ENCODE assay signal across 11 cellular contexts in the genomic region with DNA sequence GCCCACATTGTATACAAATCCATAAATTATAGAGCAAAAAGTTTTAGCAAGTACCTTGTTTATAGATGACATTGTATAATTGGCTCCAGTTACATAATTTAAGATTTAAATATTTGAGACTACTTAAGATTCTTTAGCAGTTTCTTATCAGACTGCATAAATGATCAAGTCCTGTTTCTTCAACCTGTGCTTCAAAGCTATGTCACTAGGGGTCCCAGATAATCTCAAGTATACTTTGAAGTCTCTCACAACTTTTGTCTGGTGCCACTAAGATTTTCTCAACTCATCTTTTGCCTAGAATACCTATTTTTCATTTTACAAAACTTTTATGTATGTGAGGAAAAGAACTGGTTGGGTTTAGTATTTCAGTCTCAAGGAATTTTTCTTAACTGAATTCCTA.
A peak's percentile ranks its signal among the peaks of the same experiment; 100 is the strongest.
DNase-seq lines count a peak whose midpoint lies in the region; ATAC-seq, FAIRE-seq and TF ChIP-seq lines count a peak whose summit lies in the region.
"Had no signal": no experiment of that assay in that cellular context is flagged by ENCODE, and none has a peak within 500 bp of the region (broad histone marks: within the 10 kb centered on the region; RNA-seq: fewer than 3 reads in every experiment).

No MANE protein-coding gene starts in this region.

- no peak overlapping the region for H3K27ac Mint-ChIP-seq in neural progenitor cell

- H3K27ac ChIP-seq in neural progenitor cell: no peak overlapping the region

- H3K9me3 Mint-ChIP-seq in neural progenitor cell: no peaks in the 10 kb centered on the region

- no peak for ATAC-seq in HG02759 (IDR thresholded peaks at IDR 0.05; ENCODE audit: unreplicated experiment)

- H2AFZ ChIP-seq in neural progenitor cell (replicated peaks): no peak overlapping the region

- peak; percentile 13 for TF ChIP-seq CTCF in GM12865 (IDR thresholded peaks at IDR 0.05; ENCODE audit: insufficient read depth, low read depth, low read length, missing control alignments)
- peak; percentile 15 for TF ChIP-seq CTCF in cardiac fibroblast (IDR thresholded peaks at IDR 0.05; ENCODE audit: low read depth, low read length)
- TF ChIP-seq CTCF in neural progenitor cell (IDR thresholded peaks at IDR 0.05): peak; percentile 30

- no peaks in the 10 kb centered on the region for H3K27me3 ChIP-seq in neural progenitor cell

- DNase-seq in GM12865 (ENCODE audit: low read depth): peak; percentile 25
- peak; percentile 53 for DNase-seq in NAMALWA (ENCODE audit: low spot score)
- DNase-seq in cardiac fibroblast (ENCODE audit: low read depth in 2 of 2): peak in 1 of 2 donors; percentile 31
- DNase-seq in neural progenitor cell (ENCODE audit: low spot score): no peak
- no peak for DNase-seq in NCI-H446 (lab: John Stamatoyannopoulos, UW)
- no peak for DNase-seq in NCI-H1436 (lab: John Stamatoyannopoulos, UW)
- no peak for DNase-seq in frontal cortex (ENCODE audit: low spot score in 2 of 2)
- DNase-seq: activated T-cell treated with anti-CD3 and anti-CD28 coated beads for 4 hours, cortex of kidney, NCI-H1930 had no signal

- no peaks in the 10 kb centered on the region for H3K79me2 ChIP-seq in neural progenitor cell (ENCODE audit: low read depth)

- H3K36me3 Mint-ChIP-seq in neural progenitor cell: peaks cover 9% of the 10 kb centered on the region

- peaks cover 16% of the 10 kb centered on the region for H3K4me1 Mint-ChIP-seq in neural progenitor cell

- H4K20me1 ChIP-seq in neural progenitor cell (ENCODE audit: low read depth): no peaks in the 10 kb centered on the region

- no peak overlapping the region for H3K9ac ChIP-seq in neural progenitor cell

- H3K4me2 ChIP-seq in neural progenitor cell: no peak overlapping the region

- H3K27me3 Mint-ChIP-seq in neural progenitor cell (ENCODE audit: insufficient read depth, low read depth): no peaks in the 10 kb centered on the region

- no peak for FAIRE-seq in frontal cortex (lab: Jason Lieb, UNC)

- H3F3A ChIP-seq in neural progenitor cell (ENCODE audit: low read depth): peaks cover 6% of the 10 kb centered on the region

- H3K4me1 ChIP-seq in neural progenitor cell: no peaks in the 10 kb centered on the region

- H3K9me3 ChIP-seq in neural progenitor cell (ENCODE audit: low read depth): no peaks in the 10 kb centered on the region

- H3K4me3 Mint-ChIP-seq in neural progenitor cell: no peak overlapping the region

- H3K4me3 ChIP-seq in GM12865 (ENCODE audit: low read depth, low read length) (no peak overlapping the region), cardiac fibroblast (replicated peaks in 1 of 2; ENCODE audit: low read depth in 2 of 2, low read length in 2 of 2) (no peak overlapping the region), neural progenitor cell (no peak overlapping the region)

- H3K36me3 ChIP-seq in neural progenitor cell: no peaks in the 10 kb centered on the region

Comparison
In these comparisons a context has a peak if more than half of its experiments do, and no peak if none do; other contexts are left out.
1. DNase-seq: peak in GM12865 (single experiment) and NAMALWA (single experiment); none in neural progenitor cell (single experiment), NCI-H446 (0 of 2), NCI-H1436 (single experiment) and frontal cortex (0 of 2).
2. Peak in every context shown above with its lines, with median percentiles within 50 percentile points of each other: CTCF ChIP-seq.